11 cellular contexts compared by ENCODE assay signal in genomic region chr5:55920784-55921183, GRCh38.
A peak's percentile ranks its signal among the peaks of the same experiment; 100 is the strongest.
DNase-seq lines count a peak whose midpoint lies in the region; ATAC-seq and TF ChIP-seq lines count a peak whose summit lies in the region.
"Had no signal": no experiment of that assay in that cellular context is flagged by ENCODE, and none has a peak within 500 bp of the region (broad histone marks: within the 10 kb centered on the region; RNA-seq: fewer than 3 reads in every experiment).

No MANE protein-coding gene starts in this region.

- H3K4me1 ChIP-seq in cardiac muscle cell (ENCODE audit: low read depth): peaks cover 7% of the 10 kb centered on the region
- no peaks in the 10 kb centered on the region for H3K4me1 ChIP-seq in colonic mucosa

- intact Hi-C loops in left ventricle myocardium superior (cut with micrococcal nuclease) (no loop called here), colonic mucosa (cut with DNase I) (no loop called here)

- DNase-seq in cardiac muscle cell (ENCODE audit: low read depth in 1 of 2, low spot score in 1 of 2): no peak
- DNase-seq in left ventricle myocardium superior: no peak
- DNase-seq in M059J (ENCODE audit: low read depth): peak; percentile 17
- peak; percentile 5 for DNase-seq in colonic mucosa
- no peak for DNase-seq in mesenteric fat pad (ENCODE audit: low spot score)
- DNase-seq: naive B cell, SHP77 treated with DMSO at 0.1 percent for 48 hours had no signal

- no peak overlapping the region for H3K9ac ChIP-seq in colonic mucosa (ENCODE audit: low read depth in 2 of 2, low read length in 2 of 2)
- H3K9ac ChIP-seq: KMS-11 had no signal

- no peak for ATAC-seq in left ventricle myocardium superior
- no peak for ATAC-seq in GM21528 (IDR thresholded peaks at IDR 0.05; ENCODE audit: low FRiP score, unreplicated experiment)
- ATAC-seq in GM18858 (IDR thresholded peaks at IDR 0.05; ENCODE audit: unreplicated experiment): no peak
- no peak for ATAC-seq in GM21526 (IDR thresholded peaks at IDR 0.05; ENCODE audit: low FRiP score, unreplicated experiment)

- H3K4me3 ChIP-seq in cardiac muscle cell (no peak overlapping the region), colonic mucosa (no peak overlapping the region)

- H3K36me3 ChIP-seq in cardiac muscle cell (no peaks in the 10 kb centered on the region), colonic mucosa (no peaks in the 10 kb centered on the region)

- H3K27me3 ChIP-seq in cardiac muscle cell (no peaks in the 10 kb centered on the region), colonic mucosa (no peaks in the 10 kb centered on the region)

- H3K9me3 ChIP-seq in cardiac muscle cell (ENCODE audit: low read depth) (no peaks in the 10 kb centered on the region), colonic mucosa (no peaks in the 10 kb centered on the region)

- no peak overlapping the region for H3K27ac ChIP-seq in cardiac muscle cell
- H3K27ac ChIP-seq in colonic mucosa: no peak overlapping the region
- H3K27ac ChIP-seq: KMS-11 had no signal

- peak; percentile 44 for TF ChIP-seq CTCF in cardiac muscle cell (IDR thresholded peaks at IDR 0.05; ENCODE audit: low read depth, low read length)
- no peak for TF ChIP-seq CTCF in colonic mucosa (IDR thresholded peaks at IDR 0.05)

Comparison
In these comparisons a context has a peak if more than half of its experiments do, and no peak if none do; other contexts are left out.
1. DNase-seq: peak in M059J (single experiment) and colonic mucosa (single experiment); none in cardiac muscle cell (0 of 2), left ventricle myocardium superior (single experiment) and mesenteric fat pad (single experiment).